In genomic region chr22:39960791-39961746, GRCh38 we compare ENCODE assay signal across 9 cellular contexts. TPM values are rescaled to one million over a fixed set of nuclear protein-coding genes. Genes with fewer than 3 reads are reported as not detected.
DNase-seq lines count a peak whose midpoint lies in the region; ATAC-seq and TF ChIP-seq lines count a peak whose summit lies in the region.
"Had no signal": no experiment of that assay in that cellular context is flagged by ENCODE, and none has a peak within 500 bp of the region (broad histone marks: within the 10 kb centered on the region; RNA-seq: fewer than 3 reads in every experiment).

No MANE protein-coding gene starts in this region.

- peaks cover 82% of the 10 kb centered on the region for H3K36me3 Mint-ChIP-seq in activated CD8-positive, alpha-beta T cell treated with anti-CD3 and anti-CD28 coated beads for 36 hours (ENCODE audit: low read depth)

- peaks cover 53 to 82% (median 75%) of the 10 kb centered on the region in 10 experiments for H3K4me1 ChIP-seq in BLaER1 treated with 17β-estradiol and CSF1 and Interleukin-3, amounts not matched to agents 10 nM and 100 nM
- no peaks in the 10 kb centered on the region for H3K4me1 ChIP-seq in psoas muscle

- H3K4me3 ChIP-seq in BLaER1 treated with 17β-estradiol and CSF1 and Interleukin-3, amounts not matched to agents 10 nM and 100 nM = peak overlapping the region in 2 of 10 experiments; percentile 10 to 13; a peak in 2 of 20 replicates
- H3K4me3 ChIP-seq in foreskin fibroblast (ENCODE audit: low read depth in 1 of 2, low read length in 2 of 2) (no peak overlapping the region), psoas muscle (no peak overlapping the region)

- H3K4me1 Mint-ChIP-seq in activated CD8-positive, alpha-beta T cell treated with anti-CD3 and anti-CD28 coated beads for 36 hours (ENCODE audit: low read depth) = peaks cover 74% of the 10 kb centered on the region

- peaks cover 0 to 16% (median 0%) of the 10 kb centered on the region in 11 experiments; a peak in 1 of 22 replicates for H4K20me1 ChIP-seq in BLaER1 treated with 17β-estradiol and CSF1 and Interleukin-3, amounts not matched to agents 10 nM and 100 nM

- peak overlapping the region; percentile 57 to 89 (median 79) for H3K4me2 ChIP-seq in BLaER1 treated with 17β-estradiol and CSF1 and Interleukin-3, amounts not matched to agents 10 nM and 100 nM

- ATAC-seq in GM21381 (IDR thresholded peaks at IDR 0.05; ENCODE audit: unreplicated experiment) = peak; percentile 84
- peak; percentile 95 for ATAC-seq in activated CD8-positive, alpha-beta T cell treated with anti-CD3 and anti-CD28 coated beads for 36 hours
- ATAC-seq in psoas muscle = no peak

- 80 to 90% (median 88%) methylated on average over 13 of the region's 13 CpGs for WGBS in psoas muscle, 3 donors

- H3K9me3 Mint-ChIP-seq in activated CD8-positive, alpha-beta T cell treated with anti-CD3 and anti-CD28 coated beads for 36 hours = peaks cover 7% of the 10 kb centered on the region

- peak overlapping the region in 9 of 11 experiments; percentile 57 to 75 (median 69); a peak in 17 of 22 replicates for H3K27ac ChIP-seq in BLaER1 treated with 17β-estradiol and CSF1 and Interleukin-3, amounts not matched to agents 10 nM and 100 nM
- H3K27ac ChIP-seq in psoas muscle = no peak overlapping the region

- CTCF ChIA-PET in activated CD8-positive, alpha-beta T cell treated with anti-CD3 and anti-CD28 coated beads for 36 hours (lab: Charles Lee) = interaction anchor here (1.0 to 2.1 kb wide), 3 partner anchors 28 to 63 kb away, joined by 3 to 9 read pairs (median 6); no protein-coding TSS in a partner anchor

- peak overlapping the region in 7 of 11 experiments; percentile 12 to 51 (median 40); a peak in 10 of 22 replicates for H3K9ac ChIP-seq in BLaER1 treated with 17β-estradiol and CSF1 and Interleukin-3, amounts not matched to agents 10 nM and 100 nM

- no peak for TF ChIP-seq CTCF in activated CD8-positive, alpha-beta T cell treated with anti-CD3 and anti-CD28 coated beads for 36 hours (IDR thresholded peaks at IDR 0.05)
- no peak for TF ChIP-seq CTCF in foreskin fibroblast (IDR thresholded peaks at IDR 0.05; ENCODE audit: low read depth, low read length)
- TF ChIP-seq CTCF in psoas muscle (IDR thresholded peaks at IDR 0.05) = no peak

- H3K27me3 ChIP-seq in BLaER1 treated with 17β-estradiol and CSF1 and Interleukin-3, amounts not matched to agents 10 nM and 100 nM = peaks cover 0 to 61% (median 0%) of the 10 kb centered on the region in 11 experiments; a peak in 6 of 22 replicates
- H3K27me3 ChIP-seq in psoas muscle (ENCODE audit: insufficient read depth in 3 of 3, low read length in 2 of 3) = peaks cover 0 to 12% (median 0%) of the 10 kb centered on the region in 3 donors

- no peaks in the 10 kb centered on the region for H3K36me3 ChIP-seq in BLaER1 treated with 17β-estradiol and CSF1 and Interleukin-3, amounts not matched to agents 10 nM and 100 nM
- H3K36me3 ChIP-seq in psoas muscle (ENCODE audit: insufficient read depth in 1 of 2, low read depth in 1 of 2) = no peaks in the 10 kb centered on the region

- peak in 51 of 76 experiments; percentile 13 to 79 (median 40) for DNase-seq in HUDEP-2 (lab: John Stamatoyannopoulos, UW; ENCODE audit: unreplicated experiment in 76 of 76)
- DNase-seq in activated CD8-positive, alpha-beta T cell treated with anti-CD3 and anti-CD28 coated beads for 36 hours = peak; percentile 94
- peak; percentile 79 to 95 for DNase-seq in foreskin fibroblast
- DNase-seq in stimulated activated CD8-positive, alpha-beta memory T cell treated with anti-CD3 and anti-CD28 coated beads, Interleukin-4, amount 100 ng/mL, for 4 hours (ENCODE audit: low read depth in 2 of 2, low spot score in 1 of 2) = peak; percentile 42 to 66
- DNase-seq in NCI-H345 (lab: John Stamatoyannopoulos, UW) = no peak
- DNase-seq in psoas muscle = no peak

- peaks cover 0 to 13% (median 4%) of the 10 kb centered on the region in 11 experiments; a peak in 8 of 22 replicates for H3K9me3 ChIP-seq in BLaER1 treated with 17β-estradiol and CSF1 and Interleukin-3, amounts not matched to agents 10 nM and 100 nM (replicated peaks in 1 of 11)
- H3K9me3 ChIP-seq in psoas muscle = no peaks in the 10 kb centered on the region

- POLR2A ChIA-PET in activated CD8-positive, alpha-beta T cell treated with anti-CD3 and anti-CD28 coated beads for 36 hours (lab: Charles Lee) = interaction anchor here (0.6 to 4.0 kb wide), 16 partner anchors 8 to 63 kb away, joined by 3 to 17 read pairs (median 4); no protein-coding TSS in a partner anchor

- intact Hi-C loops in activated CD8-positive, alpha-beta T cell treated with anti-CD3 and anti-CD28 coated beads for 36 hours (cut with micrococcal nuclease) = loop anchor here (5.0 kb wide), 1 partner anchor 39 kb away; no protein-coding TSS in a partner anchor
- intact Hi-C loops in psoas muscle (cut with DNase I) = loop anchor here in 1 of 2 donors (10.0 kb wide), 1 partner anchor 386 kb away; the partner anchor contains the start of gene CACNA1I

- peak overlapping the region; percentile 22 for H3K4me3 Mint-ChIP-seq in activated CD8-positive, alpha-beta T cell treated with anti-CD3 and anti-CD28 coated beads for 36 hours

- H3K27ac Mint-ChIP-seq in activated CD8-positive, alpha-beta T cell treated with anti-CD3 and anti-CD28 coated beads for 36 hours = peak overlapping the region; percentile 80

- H3K27me3 Mint-ChIP-seq in activated CD8-positive, alpha-beta T cell treated with anti-CD3 and anti-CD28 coated beads for 36 hours = no peaks in the 10 kb centered on the region

RNA-seq across cellular contexts. Expression of gene TMA7B, which starts 0.9 kb away (rescaled TPM):
- total RNA-seq in activated CD8-positive, alpha-beta T cell treated with anti-CD3 and anti-CD28 coated beads for 36 hours = 1 to 10 TPM; 2.2 to 2.3 TPM
- not detected for total RNA-seq in psoas muscle
- polyA plus RNA-seq in psoas muscle = not detected
- polyA plus RNA-seq: keratinocyte had no signal

RNA-seq across cellular contexts. Expression of gene FAM83F, which starts 33.7 kb away (rescaled TPM):
- total RNA-seq in activated CD8-positive, alpha-beta T cell treated with anti-CD3 and anti-CD28 coated beads for 36 hours = 1 to 10 TPM; 1.5 to 2.0 TPM
- under 1 TPM in 3 of 4 donors, not detected in 1; 0.04 to 0.10 (median 0.09) TPM for total RNA-seq in psoas muscle
- under 1 TPM; under 0.01 to 0.01 (median 0.01) TPM for polyA plus RNA-seq in psoas muscle

Comparison
In these comparisons a context has a peak if more than half of its experiments do, and no peak if none do; other contexts are left out.
1. ATAC-seq: peak in GM21381 (single experiment) and activated CD8-positive, alpha-beta T cell treated with anti-CD3 and anti-CD28 coated beads for 36 hours (single experiment); none in psoas muscle (0 of 4).
2. DNase-seq: peak in HUDEP-2 (51 of 76), activated CD8-positive, alpha-beta T cell treated with anti-CD3 and anti-CD28 coated beads for 36 hours (single experiment), foreskin fibroblast (2 of 2) and stimulated activated CD8-positive, alpha-beta memory T cell treated with anti-CD3 and anti-CD28 coated beads, Interleukin-4, amount 100 ng/mL, for 4 hours (2 of 2); none in NCI-H345 (single experiment) and psoas muscle (0 of 2).